ENCODE assay signal across 8 cellular contexts in the genomic region with DNA sequence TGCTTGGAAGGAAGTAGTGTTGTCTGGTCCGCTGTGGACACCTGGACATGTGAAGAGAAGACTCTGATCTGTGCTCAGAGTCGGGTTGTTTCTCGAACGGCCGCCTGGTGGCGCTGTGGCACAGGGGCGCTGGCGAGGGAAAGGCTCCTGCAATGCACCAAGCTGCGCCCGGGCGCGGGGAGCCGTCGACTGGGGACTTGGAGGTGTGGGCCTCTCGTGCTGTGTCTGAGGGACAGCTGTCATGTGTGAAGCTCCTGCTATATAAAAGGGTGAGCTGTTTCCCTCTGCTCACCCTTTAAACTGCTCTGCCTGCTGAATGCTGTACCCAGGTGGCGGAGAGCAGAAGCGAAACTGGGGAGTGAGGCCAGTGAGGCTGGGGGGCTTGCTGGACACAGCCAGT. TPM values are rescaled to one million over a fixed set of nuclear protein-coding genes. Genes with fewer than 3 reads are reported as not detected.
DNase-seq lines count a peak whose midpoint lies in the region; ATAC-seq and TF ChIP-seq lines count a peak whose summit lies in the region.

No MANE protein-coding gene starts in this region.

- H3K4me3 Mint-ChIP-seq in activated CD4-positive, alpha-beta memory T cell treated with anti-CD3 and anti-CD28 coated beads for 36 hours, result no peak overlapping the region
- peak overlapping the region; percentile 16 for H3K4me3 Mint-ChIP-seq in mesothelial cell of epicardium

- H3K36me3 ChIP-seq in HAP-1 (replicated peaks), result no peaks in the 10 kb centered on the region

- no peaks in the 10 kb centered on the region for H3K9me3 ChIP-seq in HAP-1

- no peaks in the 10 kb centered on the region for H3K27me3 ChIP-seq in HAP-1 (ENCODE audit: low read depth)

- no peaks in the 10 kb centered on the region for H3K36me3 Mint-ChIP-seq in activated CD4-positive, alpha-beta memory T cell treated with anti-CD3 and anti-CD28 coated beads for 36 hours
- H3K36me3 Mint-ChIP-seq in mesothelial cell of epicardium, result no peaks in the 10 kb centered on the region

- peaks cover 37% of the 10 kb centered on the region for H3K27me3 Mint-ChIP-seq in activated CD4-positive, alpha-beta memory T cell treated with anti-CD3 and anti-CD28 coated beads for 36 hours
- H3K27me3 Mint-ChIP-seq in mesothelial cell of epicardium (ENCODE audit: low read depth), result peaks cover 25% of the 10 kb centered on the region

- intact Hi-C loops in activated CD4-positive, alpha-beta memory T cell treated with anti-CD3 and anti-CD28 coated beads for 36 hours (cut with micrococcal nuclease), result loop anchor here (1.0 to 5.0 kb wide), 4 partner anchors 139 to 306 kb away; no protein-coding TSS in a partner anchor

- in situ Hi-C loops in HAP-1 (cut with MboI; ENCODE audit: low sequenced_read_pairs), result no loop called here

- DNase-seq in COR-L47 (lab: John Stamatoyannopoulos, UW) (peak; percentile 30), HAP-1 (ENCODE audit: low spot score in 2 of 2) (peak; percentile 60 to 86), NCI-H460 (ENCODE audit: extremely low read depth, low read depth) (peak; percentile 68), mesothelial cell of epicardium (ENCODE audit: low spot score in 2 of 2, unreplicated experiment in 2 of 2) (peak; percentile 68 to 89)
- peak; percentile 83 for DNase-seq in activated CD4-positive, alpha-beta memory T cell treated with anti-CD3 and anti-CD28 coated beads for 36 hours
- DNase-seq in effector CD4-positive, alpha-beta T cell, result peak; percentile 45
- DNase-seq in stimulated activated CD8-positive, alpha-beta memory T cell treated with anti-CD3 and anti-CD28 coated beads, Interleukin-15, amount 100 ng/mL, for 24 hours (ENCODE audit: low read depth), result peak; percentile 54

- CTCF ChIA-PET in activated CD4-positive, alpha-beta memory T cell treated with anti-CD3 and anti-CD28 coated beads for 36 hours (lab: Charles Lee), result interaction anchor here (0.6 to 3.3 kb wide), 21 partner anchors 9 to 539 kb away, joined by 3 to 27 read pairs (median 4); no protein-coding TSS in a partner anchor

- no peaks in the 10 kb centered on the region for H3K9me3 Mint-ChIP-seq in activated CD4-positive, alpha-beta memory T cell treated with anti-CD3 and anti-CD28 coated beads for 36 hours
- H3K9me3 Mint-ChIP-seq in mesothelial cell of epicardium, result no peaks in the 10 kb centered on the region

- ATAC-seq in GM21528 (IDR thresholded peaks at IDR 0.05; ENCODE audit: low FRiP score, unreplicated experiment), result no peak

- no peak overlapping the region for H3K27ac Mint-ChIP-seq in activated CD4-positive, alpha-beta memory T cell treated with anti-CD3 and anti-CD28 coated beads for 36 hours
- no peak overlapping the region for H3K27ac Mint-ChIP-seq in mesothelial cell of epicardium

- TF ChIP-seq CTCF in mesothelial cell of epicardium (IDR thresholded peaks at IDR 0.05; ENCODE audit: unreplicated experiment), result peak; percentile 96

- H3K4me1 ChIP-seq in HAP-1, result no peaks in the 10 kb centered on the region; the same call in 1 of the 2 replicates

- POLR2A ChIA-PET in activated CD4-positive, alpha-beta memory T cell treated with anti-CD3 and anti-CD28 coated beads for 36 hours (lab: Charles Lee), result no interaction called here

- H3K4me3 ChIP-seq in HAP-1, result no peak overlapping the region

- no peaks in the 10 kb centered on the region for H3K4me1 Mint-ChIP-seq in activated CD4-positive, alpha-beta memory T cell treated with anti-CD3 and anti-CD28 coated beads for 36 hours (ENCODE audit: low read depth)
- H3K4me1 Mint-ChIP-seq in mesothelial cell of epicardium, result no peaks in the 10 kb centered on the region

RNA-seq across cellular contexts. Expression of a gene that starts 44.0 kb away (rescaled TPM):
- 8.6 TPM in 2 replicates for total RNA-seq in NCI-H460 (2014; rRNA removed; shearing (Covaris generic))
- 2.3 and 2.4 TPM in 2 replicates for polyA plus RNA-seq in NCI-H460 (2014; cell fraction: nucleus; rRNA removed)
- total RNA-seq in activated CD4-positive, alpha-beta memory T cell treated with anti-CD3 and anti-CD28 coated beads for 36 hours, result under 1 TPM in 1 of 2 experiments, not detected in 1; 0.12 TPM
- 12.0 to 12.6 TPM (median 12.1 TPM) in 3 replicates for total RNA-seq in mesothelial cell of epicardium

Comparison
In these comparisons a context has a peak if more than half of its experiments do, and no peak if none do; other contexts are left out.
1. DNase-seq: peak in every context shown above with its lines; median percentile 83 in activated CD4-positive, alpha-beta memory T cell treated with anti-CD3 and anti-CD28 coated beads for 36 hours; 78 in mesothelial cell of epicardium; 73 in HAP-1; 68 in NCI-H460; 54 in stimulated activated CD8-positive, alpha-beta memory T cell treated with anti-CD3 and anti-CD28 coated beads, Interleukin-15, amount 100 ng/mL, for 24 hours; 45 in effector CD4-positive, alpha-beta T cell; 30 in COR-L47.